In the genomic region with DNA sequence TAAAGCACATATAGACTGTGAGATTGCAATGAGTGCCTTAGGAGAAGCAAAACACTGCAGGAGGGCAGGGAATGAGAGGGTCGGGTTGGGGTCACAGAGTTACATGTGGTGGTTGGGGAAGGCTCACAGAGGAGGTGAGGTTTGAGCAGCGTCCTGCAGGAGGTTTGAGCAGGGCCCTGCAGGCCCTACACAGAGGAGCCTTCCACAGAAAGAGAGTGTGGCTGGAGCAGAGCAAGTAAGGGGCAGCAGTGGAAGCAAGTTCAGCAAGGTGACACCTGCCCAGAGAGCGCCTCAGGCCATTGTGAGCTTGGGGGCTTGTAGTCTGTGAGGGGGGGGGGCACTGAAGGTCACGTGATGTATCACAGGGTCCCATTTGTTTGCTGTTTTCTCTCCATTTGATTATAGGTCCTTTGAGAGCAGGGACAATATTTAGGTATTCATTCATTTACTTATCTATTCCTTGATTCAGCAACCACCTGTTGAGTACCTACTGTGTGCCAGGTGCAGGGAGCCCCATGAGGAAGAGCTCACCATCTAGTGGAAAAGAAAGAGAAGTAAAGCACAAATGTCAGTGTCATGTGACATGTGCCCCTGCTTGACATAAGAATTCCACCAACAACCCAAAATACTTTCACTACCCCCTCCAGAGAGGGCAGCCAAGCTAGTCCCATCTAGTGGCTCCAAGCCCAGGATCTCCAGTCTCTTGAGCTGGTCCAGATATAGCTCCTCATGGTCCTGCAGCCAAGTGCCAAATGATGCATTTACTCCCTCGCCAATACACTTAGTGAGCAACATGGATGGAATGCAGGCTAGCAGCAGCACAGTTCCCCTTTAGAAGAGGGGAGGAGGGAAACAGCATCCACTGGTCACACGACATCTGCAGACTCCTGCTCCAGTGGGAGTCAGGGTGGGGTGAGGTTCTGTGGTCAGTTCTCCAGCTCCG, we compare ENCODE assay signal across 10 cellular contexts. TPM values are rescaled to one million over a fixed set of nuclear protein-coding genes. Genes with fewer than 3 reads are reported as not detected.
DNase-seq lines count a peak whose midpoint lies in the region; ATAC-seq and TF ChIP-seq lines count a peak whose summit lies in the region.
"Had no signal": no experiment of that assay in that cellular context is flagged by ENCODE, and none has a peak within 500 bp of the region (broad histone marks: within the 10 kb centered on the region; RNA-seq: fewer than 3 reads in every experiment).

No MANE protein-coding gene starts in this region.

- no peak for TF ChIP-seq CTCF in fibroblast of the aortic adventitia (IDR thresholded peaks at IDR 0.05; ENCODE audit: insufficient read depth, low read length)

- no peak overlapping the region for H3K4me3 Mint-ChIP-seq in stimulated activated naive CD8-positive, alpha-beta T cell treated with anti-CD3 and anti-CD28 coated beads, Interleukin-15, amount 100 ng/mL, for 72 hours

- DNase-seq in ELR (ENCODE audit: low read depth) (peak; percentile 95), SJSA1 (ENCODE audit: low read depth in 1 of 2, low spot score in 2 of 2) (peak; percentile 69 to 76), fibroblast of the aortic adventitia (ENCODE audit: low read depth) (peak; percentile 100), renal cortical epithelial cell (ENCODE audit: low read depth) (peak; percentile 88)
- no peak for DNase-seq in stimulated activated naive CD8-positive, alpha-beta T cell treated with anti-CD3 and anti-CD28 coated beads, Interleukin-15, amount 100 ng/mL, for 72 hours
- DNase-seq in stimulated activated naive CD4-positive, alpha-beta T cell (lab: John Stamatoyannopoulos, UW) = no peak
- DNase-seq: NCI-H1694 treated with DMSO at 0.1 percent for 48 hours had no signal

- H3K4me1 ChIP-seq in SJSA1 (replicated peaks) = peaks cover 21% of the 10 kb centered on the region

- H3K27ac ChIP-seq in SJSA1 = no peak overlapping the region

- no peak overlapping the region for H3K27ac Mint-ChIP-seq in stimulated activated naive CD8-positive, alpha-beta T cell treated with anti-CD3 and anti-CD28 coated beads, Interleukin-15, amount 100 ng/mL, for 72 hours

- no peaks in the 10 kb centered on the region for H3K4me1 Mint-ChIP-seq in stimulated activated naive CD8-positive, alpha-beta T cell treated with anti-CD3 and anti-CD28 coated beads, Interleukin-15, amount 100 ng/mL, for 72 hours

- no peaks in the 10 kb centered on the region for H3K27me3 Mint-ChIP-seq in stimulated activated naive CD8-positive, alpha-beta T cell treated with anti-CD3 and anti-CD28 coated beads, Interleukin-15, amount 100 ng/mL, for 72 hours

- H3K9me3 Mint-ChIP-seq in stimulated activated naive CD8-positive, alpha-beta T cell treated with anti-CD3 and anti-CD28 coated beads, Interleukin-15, amount 100 ng/mL, for 72 hours = peaks cover 0 to 5% of the 10 kb centered on the region in 2 donors

- no peaks in the 10 kb centered on the region; the same call in 1 of the 2 replicates for H3K9me3 ChIP-seq in SJSA1 (replicated peaks)

- H3K4me3 ChIP-seq in SJSA1 (no peak overlapping the region), fibroblast of the aortic adventitia (ENCODE audit: low read depth, low read length) (no peak overlapping the region)
- H3K4me3 ChIP-seq: skin epidermis had no signal

- ATAC-seq in stimulated activated naive CD8-positive, alpha-beta T cell treated with anti-CD3 and anti-CD28 coated beads, Interleukin-15, amount 100 ng/mL, for 72 hours = no peak
- no peak for ATAC-seq in GM21737 (IDR thresholded peaks at IDR 0.05; ENCODE audit: unreplicated experiment)
- no peak for ATAC-seq in GM21423 (IDR thresholded peaks at IDR 0.05; ENCODE audit: unreplicated experiment)

- no peaks in the 10 kb centered on the region for H3K36me3 ChIP-seq in SJSA1

- no peaks in the 10 kb centered on the region for H3K27me3 ChIP-seq in SJSA1 (replicated peaks)

RNA-seq across cellular contexts. Expression of gene GALNT16, which starts 56.8 kb away (rescaled TPM):
- 0.03 TPM in 1 of 2 replicates, not detected in the other for total RNA-seq in SJSA1 (2014; rRNA removed; shearing (Covaris generic))
- total RNA-seq in fibroblast of the aortic adventitia (ENCODE audit: low replicate concordance) (1.6 and 4.6 TPM in 2 replicates), renal cortical epithelial cell (1.1 TPM in 1 of 2 replicates, not detected in the other)

Comparison
In these comparisons a context has a peak if more than half of its experiments do, and no peak if none do; other contexts are left out.
1. DNase-seq: peak in ELR (single experiment), SJSA1 (2 of 2), fibroblast of the aortic adventitia (single experiment) and renal cortical epithelial cell (single experiment); none in stimulated activated naive CD8-positive, alpha-beta T cell treated with anti-CD3 and anti-CD28 coated beads, Interleukin-15, amount 100 ng/mL, for 72 hours (0 of 2) and stimulated activated naive CD4-positive, alpha-beta T cell (0 of 6).